ENCODE assay signal across 20 cellular contexts in the genomic region with DNA sequence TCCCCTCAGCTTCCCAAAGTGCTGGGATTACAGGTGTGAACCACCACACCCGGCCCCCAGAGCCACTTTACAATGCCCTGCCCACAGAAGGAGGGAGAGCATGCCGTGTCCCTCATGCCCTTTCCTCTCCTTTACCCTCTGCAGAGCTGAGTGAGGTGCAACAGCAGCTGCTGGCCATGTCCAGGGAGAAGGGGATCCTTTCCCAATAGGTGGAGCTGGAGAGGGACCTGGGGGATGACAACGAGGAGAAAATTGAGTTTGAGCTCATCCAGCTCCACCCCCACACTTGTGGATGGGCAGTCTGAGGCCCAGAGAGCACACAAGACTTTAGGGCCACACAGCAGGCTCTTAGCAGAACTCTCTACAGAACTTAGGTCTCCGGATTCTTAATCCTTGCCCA. TPM values are rescaled to one million over a fixed set of nuclear protein-coding genes. Genes with fewer than 3 reads are reported as not detected.
DNase-seq lines count a peak whose midpoint lies in the region; TF ChIP-seq lines count a peak whose summit lies in the region.
"Had no signal": no experiment of that assay in that cellular context is flagged by ENCODE, and none has a peak within 500 bp of the region (broad histone marks: within the 10 kb centered on the region; RNA-seq: fewer than 3 reads in every experiment).

No MANE protein-coding gene starts in this region.

- peak overlapping the region in 4 of 7 donors; percentile 12 to 84 (median 32) for H3K27ac Mint-ChIP-seq in CD4-positive, alpha-beta memory T cell
- H3K27ac Mint-ChIP-seq in H9: 0 out of 7 replicates have a peak overlapping the region, but pooled peaks of 1 of the 3 experiments have one; percentile 15
- no peak overlapping the region for H3K27ac Mint-ChIP-seq in activated naive CD4-positive, alpha-beta T cell treated with anti-CD3 and anti-CD28 coated beads for 36 hours

- H4K8ac ChIP-seq in H9 (replicated peaks; ENCODE audit: insufficient read length, low read depth, low read length) (no peak overlapping the region), neuronal stem cell (ENCODE audit: low read depth, low read length) (peak overlapping the region; percentile 72)

- no CpG with 5 or more reads among the region's 4 CpGs for WGBS in H9 (ENCODE audit: extremely low coverage, insufficient read length, low lambda C conversion rate)
- WGBS in neuronal stem cell (ENCODE audit: extremely low coverage in 2 of 2, insufficient read length in 2 of 2, insufficient replicate concordance in 1 of 2), 2 donors: no CpG with 5 or more reads among the region's 4 CpGs
- WGBS in thyroid gland, 2 donors: 52 to 61% methylated on average over 3 to 4 of the region's 4 CpGs

- no peak overlapping the region for H3K4me3 ChIP-seq in CD4-positive, alpha-beta memory T cell (ENCODE audit: low read length in 2 of 2)
- H3K4me3 ChIP-seq in WERI-Rb-1 (ENCODE audit: low read depth, low read length): no peak overlapping the region
- no peak overlapping the region for H3K4me3 ChIP-seq in neuronal stem cell (ENCODE audit: low read length in 2 of 2)
- no peak overlapping the region for H3K4me3 ChIP-seq in thyroid gland (replicated peaks in 1 of 3)
- H3K4me3 ChIP-seq: BLaER1, SK-N-MC had no signal

- peak overlapping the region in 2 of 8 donors; percentile 49 to 64 for H3K4me3 Mint-ChIP-seq in CD4-positive, alpha-beta memory T cell
- peak overlapping the region; percentile 34 to 91; a peak in 3 of 5 replicates for H3K4me3 Mint-ChIP-seq in H9
- no peak overlapping the region for H3K4me3 Mint-ChIP-seq in activated naive CD4-positive, alpha-beta T cell treated with anti-CD3 and anti-CD28 coated beads for 36 hours

- POLR2A ChIA-PET in CD4-positive, alpha-beta memory T cell (lab: Charles Lee; ENCODE audit: partially characterized antibody): interaction anchor here (3.2 to 3.9 kb wide), 2 partner anchors 26 to 28 kb away, joined by 18 to 52 read pairs; partner anchors contain the start of genes LRRC3C, ORMDL3 and PSMD3

- no peaks in the 10 kb centered on the region for H3K36me3 ChIP-seq in CD4-positive, alpha-beta memory T cell (ENCODE audit: insufficient read depth, low read length)
- no peaks in the 10 kb centered on the region for H3K36me3 ChIP-seq in WERI-Rb-1
- H3K36me3 ChIP-seq in neuronal stem cell (replicated peaks in 1 of 2; ENCODE audit: control insufficient read depth in 2 of 2, insufficient read depth in 2 of 2, low read length in 2 of 2): no peaks in the 10 kb centered on the region
- H3K36me3 ChIP-seq in thyroid gland: no peaks in the 10 kb centered on the region
- H3K36me3 ChIP-seq: BLaER1 had no signal

- H2AK5ac ChIP-seq in H9 (ENCODE audit: insufficient read length, low read length): no peak overlapping the region
- H2AK5ac ChIP-seq in neuronal stem cell (ENCODE audit: low read depth, low read length): peak overlapping the region; percentile 34

- H4K5ac ChIP-seq in H9 (ENCODE audit: insufficient read length, low read depth, low read length): no peak overlapping the region

- H3K9ac ChIP-seq in H9 (ENCODE audit: extremely low read depth, insufficient read length, low read length) (no peak overlapping the region), neuronal stem cell (ENCODE audit: low read depth, low read length, poor library complexity) (no peak overlapping the region)
- H3K9ac ChIP-seq: BLaER1 had no signal

- H3K56ac ChIP-seq in H9 (ENCODE audit: insufficient read length, low read depth, low read length): no peak overlapping the region

- peaks cover 0 to 2% (median 0%) of the 10 kb centered on the region in 8 donors for H3K9me3 Mint-ChIP-seq in CD4-positive, alpha-beta memory T cell
- no peaks in the 10 kb centered on the region; a peak in 1 of 5 replicates for H3K9me3 Mint-ChIP-seq in H9
- no peaks in the 10 kb centered on the region for H3K9me3 Mint-ChIP-seq in activated naive CD4-positive, alpha-beta T cell treated with anti-CD3 and anti-CD28 coated beads for 36 hours

- H3K4me1 ChIP-seq in CD4-positive, alpha-beta memory T cell (ENCODE audit: insufficient read depth, low read length): peaks cover 20% of the 10 kb centered on the region
- H3K4me1 ChIP-seq in H9 (ENCODE audit: insufficient read depth, low read length) (peaks cover 2% of the 10 kb centered on the region; the same call in 1 of the 2 replicates), neuronal stem cell (ENCODE audit: control insufficient read depth in 2 of 2, insufficient read depth in 1 of 2, low read depth in 1 of 2, low read length in 2 of 2) (peaks cover 5 to 12% of the 10 kb centered on the region in 2 donors), thyroid gland (peaks cover 4 to 13% of the 10 kb centered on the region in 2 donors)

- no peaks in the 10 kb centered on the region for H3K27me3 ChIP-seq in CD4-positive, alpha-beta memory T cell (ENCODE audit: insufficient read depth, low read length)
- H3K27me3 ChIP-seq in H9 (ENCODE audit: insufficient read depth, low read length) (no peaks in the 10 kb centered on the region), WERI-Rb-1 (ENCODE audit: insufficient read depth, low read depth, severe bottlenecking) (no peaks in the 10 kb centered on the region), neuronal stem cell (ENCODE audit: control insufficient read depth in 3 of 3, insufficient read depth in 3 of 3, low read depth in 1 of 3, low read length in 3 of 3) (peaks cover 0 to 8% (median 7%) of the 10 kb centered on the region in 3 experiments), thyroid gland (no peaks in the 10 kb centered on the region)
- H3K27me3 ChIP-seq: BLaER1 had no signal

- TF ChIP-seq CTCF in H9 (conservative IDR thresholded peaks at IDR 0.05) (no peak), WERI-Rb-1 (IDR thresholded peaks at IDR 0.05; ENCODE audit: low read depth, low read length) (peak; percentile 12; the same call in 1 of the 2 replicates), thyroid gland (IDR thresholded peaks at IDR 0.05) (no peak)

- H2AFZ ChIP-seq in H9 (ENCODE audit: low read length) (no peak overlapping the region), neuronal stem cell (ENCODE audit: low read length) (no peak overlapping the region)

- no peaks in the 10 kb centered on the region for H3K27me3 Mint-ChIP-seq in CD4-positive, alpha-beta memory T cell
- H3K27me3 Mint-ChIP-seq in H9 (ENCODE audit: low read depth): peaks cover 19% of the 10 kb centered on the region
- H3K27me3 Mint-ChIP-seq in activated naive CD4-positive, alpha-beta T cell treated with anti-CD3 and anti-CD28 coated beads for 36 hours (ENCODE audit: low read depth): no peaks in the 10 kb centered on the region

- no peak overlapping the region for H3K4me2 ChIP-seq in H9 (ENCODE audit: insufficient read depth, insufficient read length, low read length)
- H3K4me2 ChIP-seq in neuronal stem cell (ENCODE audit: insufficient read depth, low read length, poor library complexity, severe bottlenecking): no peak overlapping the region
- H3K4me2 ChIP-seq: BLaER1 had no signal

- H2BK5ac ChIP-seq in H9 (ENCODE audit: insufficient read length, low read length): no peak overlapping the region
- H2BK5ac ChIP-seq in neuronal stem cell (ENCODE audit: low read length): peak overlapping the region; percentile 67

- H3K36me3 Mint-ChIP-seq in CD4-positive, alpha-beta memory T cell: no peaks in the 10 kb centered on the region
- H3K36me3 Mint-ChIP-seq in H9 (ENCODE audit: insufficient read depth in 1 of 3, low read depth in 3 of 3): no peaks in the 10 kb centered on the region
- H3K36me3 Mint-ChIP-seq in activated naive CD4-positive, alpha-beta T cell treated with anti-CD3 and anti-CD28 coated beads for 36 hours (ENCODE audit: low read depth): no peaks in the 10 kb centered on the region

- no peak overlapping the region for H2BK120ac ChIP-seq in H9 (ENCODE audit: low read depth, low read length, poor library complexity, severe bottlenecking)
- no peak overlapping the region for H2BK120ac ChIP-seq in neuronal stem cell (ENCODE audit: low read depth, low read length)

- DNase-seq in CD4-positive, alpha-beta memory T cell: no peak
- DNase-seq in H9 (peak; percentile 66), WERI-Rb-1 (peak; percentile 27), neuronal stem cell (ENCODE audit: low spot score) (no peak), thyroid gland (no peak), NCI-H345 (lab: John Stamatoyannopoulos, UW) (no peak), Ammon's horn (ENCODE audit: low spot score) (no peak)
- DNase-seq in activated naive CD4-positive, alpha-beta T cell treated with anti-CD3 and anti-CD28 coated beads for 36 hours: no peak
- DNase-seq: DMS 273 treated with DMSO at 0.1 percent for 48 hours, GF-D8, NCI-H1417, NCI-H1930, NCI-H2171, NCI-H446 treated with DMSO at 0.1 percent for 48 hours, NCI-H774 had no signal

- no peak overlapping the region for H3K23ac ChIP-seq in H9 (ENCODE audit: insufficient read length, low read depth, low read length)
- peak overlapping the region; percentile 46 for H3K23ac ChIP-seq in neuronal stem cell (ENCODE audit: low read depth, low read length, poor library complexity)

- H3K14ac ChIP-seq in H9 (ENCODE audit: insufficient read depth, low read length): no peak overlapping the region
- H3K14ac ChIP-seq in neuronal stem cell (ENCODE audit: low read length): no peak overlapping the region

- H3K23me2 ChIP-seq in H9 (ENCODE audit: insufficient read length, low read depth, low read length, poor library complexity, severe bottlenecking): peaks cover 8% of the 10 kb centered on the region

- H3K79me1 ChIP-seq in H9 (ENCODE audit: insufficient read depth, low read depth, low read length, poor library complexity, severe bottlenecking) (no peaks in the 10 kb centered on the region), neuronal stem cell (ENCODE audit: low read depth, low read length) (no peaks in the 10 kb centered on the region)

- H2BK15ac ChIP-seq in H9 (ENCODE audit: low read depth, low read length): no peak overlapping the region
- peak overlapping the region; percentile 97 for H2BK15ac ChIP-seq in neuronal stem cell (ENCODE audit: low read length)

- no peaks in the 10 kb centered on the region for H4K20me1 ChIP-seq in H9 (ENCODE audit: control insufficient read depth, insufficient read depth, insufficient read length)
- H4K20me1 ChIP-seq: BLaER1 had no signal

- CTCF ChIA-PET in CD4-positive, alpha-beta memory T cell (lab: Charles Lee; ENCODE audit: partially characterized antibody): interaction anchor here (1.4 to 14.6 kb wide), 5 partner anchors 26 to 333 kb away, joined by 3 to 197 read pairs (median 5); partner anchors contain the start of gene PSMD3
- CTCF ChIA-PET in activated naive CD4-positive, alpha-beta T cell treated with anti-CD3 and anti-CD28 coated beads for 36 hours (lab: Charles Lee): interaction anchor here (1.0 to 1.9 kb wide), 4 partner anchors 24 to 82 kb away, joined by 4 to 8 read pairs (median 4); partner anchors contain the start of gene PSMD3

- H3K9me3 ChIP-seq in CD4-positive, alpha-beta memory T cell (ENCODE audit: control insufficient read depth in 1 of 2, low read length in 2 of 2): no peaks in the 10 kb centered on the region
- no peaks in the 10 kb centered on the region for H3K9me3 ChIP-seq in H9 (ENCODE audit: control insufficient read depth, low read depth, low read length)
- peaks cover 3% of the 10 kb centered on the region for H3K9me3 ChIP-seq in WERI-Rb-1 (ENCODE audit: severe bottlenecking)
- H3K9me3 ChIP-seq in neuronal stem cell (replicated peaks in 1 of 2; ENCODE audit: control insufficient read depth in 2 of 2, insufficient read depth in 1 of 2, low read depth in 1 of 2, low read length in 2 of 2): no peaks in the 10 kb centered on the region
- no peaks in the 10 kb centered on the region for H3K9me3 ChIP-seq in thyroid gland
- H3K9me3 ChIP-seq: BLaER1 had no signal

- intact Hi-C loops in CD4-positive, alpha-beta memory T cell (cut with micrococcal nuclease): loop anchor here (10.0 kb wide), 1 partner anchor 200 kb away; no protein-coding TSS in a partner anchor
- intact Hi-C loops in thyroid gland (cut with DNase I): no loop called here
- intact Hi-C loops in activated naive CD4-positive, alpha-beta T cell treated with anti-CD3 and anti-CD28 coated beads for 36 hours (cut with micrococcal nuclease): no loop called here

- no peak overlapping the region for H3K27ac ChIP-seq in CD4-positive, alpha-beta memory T cell (ENCODE audit: low read depth, low read length)
- H3K27ac ChIP-seq in H9 (ENCODE audit: insufficient read length, low read depth, low read length): no peak overlapping the region
- no peak overlapping the region for H3K27ac ChIP-seq in WERI-Rb-1
- H3K27ac ChIP-seq in neuronal stem cell (replicated peaks; ENCODE audit: low read length): no peak overlapping the region
- no peak overlapping the region for H3K27ac ChIP-seq in thyroid gland
- H3K27ac ChIP-seq: BLaER1, SK-N-MC had no signal

- no peak overlapping the region for H2BK12ac ChIP-seq in H9 (ENCODE audit: insufficient read length, low read depth, low read length)
- H2BK12ac ChIP-seq in neuronal stem cell (ENCODE audit: low read length): peak overlapping the region; percentile 16

- no peak overlapping the region for H2BK20ac ChIP-seq in H9 (ENCODE audit: low read depth, low read length, poor library complexity, severe bottlenecking)

- no peaks in the 10 kb centered on the region for H3K79me2 ChIP-seq in H9 (ENCODE audit: insufficient read depth, low read length)

- H3T11ph ChIP-seq in H9 (ENCODE audit: low read length): no peak overlapping the region

- H3K18ac ChIP-seq in H9 (ENCODE audit: insufficient read length, low read depth, low read length) (no peak overlapping the region), neuronal stem cell (ENCODE audit: low read length) (peak overlapping the region; percentile 77)

- H3K4ac ChIP-seq in H9 (ENCODE audit: low read depth, low read length) (no peak overlapping the region), neuronal stem cell (ENCODE audit: low read length) (no peak overlapping the region)

- H4K91ac ChIP-seq in H9 (ENCODE audit: insufficient read length, low read depth, low read length) (no peak overlapping the region), neuronal stem cell (ENCODE audit: low read depth, low read length, poor library complexity) (no peak overlapping the region)

- no peak for TF ChIP-seq POLR2A in thyroid gland (IDR thresholded peaks at IDR 0.05)

- peaks cover 9 to 24% (median 14%) of the 10 kb centered on the region in 4 donors for H3K4me1 Mint-ChIP-seq in CD4-positive, alpha-beta memory T cell
- peaks cover 22 to 27% of the 10 kb centered on the region in 2 experiments for H3K4me1 Mint-ChIP-seq in H9
- H3K4me1 Mint-ChIP-seq in activated naive CD4-positive, alpha-beta T cell treated with anti-CD3 and anti-CD28 coated beads for 36 hours (ENCODE audit: low read depth): peaks cover 8% of the 10 kb centered on the region

RNA-seq across cellular contexts. Expression of gene GSDMA, which starts 7.9 kb away (rescaled TPM):
- under 1 TPM; 0.23 to 0.25 TPM for total RNA-seq in CD4-positive, alpha-beta memory T cell
- 1 to 10 TPM in 1 of 2 donors, under 1 TPM in 1; 0.42 to 1.1 TPM for polyA plus RNA-seq in CD4-positive, alpha-beta memory T cell
- total RNA-seq in H9 (2021) (not detected in 2 replicates), thyroid gland (not detected)
- polyA plus RNA-seq in neuronal stem cell (2013, experiment 1 of 2): not detected
- polyA plus RNA-seq in neuronal stem cell (2013, experiment 2 of 2): not detected
- under 1 TPM in 1 of 2 experiments, not detected in 1; 0.17 TPM for total RNA-seq in activated naive CD4-positive, alpha-beta T cell treated with anti-CD3 and anti-CD28 coated beads for 36 hours
- total RNA-seq: HT-29, LHCN-M2 had no signal

RNA-seq across cellular contexts. Expression of gene PSMD3, which starts 25.7 kb away (rescaled TPM):
- total RNA-seq in CD4-positive, alpha-beta memory T cell: 10 to 100 TPM; 59.7 to 60.3 TPM
- polyA plus RNA-seq in CD4-positive, alpha-beta memory T cell: 10 to 100 TPM; 44.6 to 47.9 TPM
- total RNA-seq in H9 (2021) (174 and 177 TPM in 2 replicates), thyroid gland (100 to 1,000 TPM in 1 of 4 donors, 10 to 100 TPM in 3; 65.0 to 100 (median 98.8) TPM)
- polyA plus RNA-seq in neuronal stem cell (2013, experiment 1 of 2): 102 TPM
- polyA plus RNA-seq in neuronal stem cell (2013, experiment 2 of 2): 99.7 TPM
- total RNA-seq in activated naive CD4-positive, alpha-beta T cell treated with anti-CD3 and anti-CD28 coated beads for 36 hours: 100 to 1,000 TPM; 122 to 125 TPM

RNA-seq across cellular contexts. Expression of gene LRRC3C, which starts 27.3 kb away (rescaled TPM):
- total RNA-seq in CD4-positive, alpha-beta memory T cell: not detected
- not detected for polyA plus RNA-seq in CD4-positive, alpha-beta memory T cell
- total RNA-seq in H9 (2021) (not detected in 2 replicates), thyroid gland (not detected)
- polyA plus RNA-seq in neuronal stem cell (2013, experiment 1 of 2): 0.14 TPM
- 0.19 TPM for polyA plus RNA-seq in neuronal stem cell (2013, experiment 2 of 2)
- total RNA-seq in activated naive CD4-positive, alpha-beta T cell treated with anti-CD3 and anti-CD28 coated beads for 36 hours: not detected
- total RNA-seq: HT-29, LHCN-M2, Right ventricle myocardium inferior had no signal

RNA-seq across cellular contexts. Expression of gene ORMDL3, which starts 27.5 kb away (rescaled TPM):
- total RNA-seq in CD4-positive, alpha-beta memory T cell: 10 to 100 TPM; 79.6 to 87.2 TPM
- polyA plus RNA-seq in CD4-positive, alpha-beta memory T cell: 100 to 1,000 TPM in 1 of 2 donors, 10 to 100 TPM in 1; 90.4 to 161 TPM
- total RNA-seq in H9 (2021) (58.6 and 63.3 TPM in 2 replicates), thyroid gland (100 to 1,000 TPM in 2 of 4 donors, 10 to 100 TPM in 2; 81.4 to 125 (median 99.0) TPM)
- polyA plus RNA-seq in neuronal stem cell (2013, experiment 1 of 2): 103 TPM
- 107 TPM for polyA plus RNA-seq in neuronal stem cell (2013, experiment 2 of 2)
- 10 to 100 TPM; 51.8 to 52.1 TPM for total RNA-seq in activated naive CD4-positive, alpha-beta T cell treated with anti-CD3 and anti-CD28 coated beads for 36 hours

RNA-seq across cellular contexts. Expression of gene GSDMB, which starts 36.4 kb away (rescaled TPM):
- 10 to 100 TPM; 41.4 to 47.4 TPM for total RNA-seq in CD4-positive, alpha-beta memory T cell
- polyA plus RNA-seq in CD4-positive, alpha-beta memory T cell: 1 to 10 TPM; 3.2 to 3.9 TPM
- total RNA-seq in H9 (2021) (6.6 and 8.5 TPM in 2 replicates), thyroid gland (10 to 100 TPM in 1 of 4 donors, 1 to 10 TPM in 3; 7.7 to 13.2 (median 8.3) TPM)
- 15.5 TPM for polyA plus RNA-seq in neuronal stem cell (2013, experiment 1 of 2)
- 13.2 TPM for polyA plus RNA-seq in neuronal stem cell (2013, experiment 2 of 2)
- total RNA-seq in activated naive CD4-positive, alpha-beta T cell treated with anti-CD3 and anti-CD28 coated beads for 36 hours: 10 to 100 TPM; 22.2 to 25.5 TPM

Comparison
In these comparisons a context has a peak if more than half of its experiments do, and no peak if none do; other contexts are left out.
1. DNase-seq: peak in H9 (single experiment) and WERI-Rb-1 (single experiment); none in CD4-positive, alpha-beta memory T cell (0 of 5), neuronal stem cell (single experiment), thyroid gland (0 of 2), NCI-H345 (single experiment), activated naive CD4-positive, alpha-beta T cell treated with anti-CD3 and anti-CD28 coated beads for 36 hours (single experiment) and Ammon's horn (single experiment).